ENCODE assay signal across 18 cellular contexts in the genomic region with DNA sequence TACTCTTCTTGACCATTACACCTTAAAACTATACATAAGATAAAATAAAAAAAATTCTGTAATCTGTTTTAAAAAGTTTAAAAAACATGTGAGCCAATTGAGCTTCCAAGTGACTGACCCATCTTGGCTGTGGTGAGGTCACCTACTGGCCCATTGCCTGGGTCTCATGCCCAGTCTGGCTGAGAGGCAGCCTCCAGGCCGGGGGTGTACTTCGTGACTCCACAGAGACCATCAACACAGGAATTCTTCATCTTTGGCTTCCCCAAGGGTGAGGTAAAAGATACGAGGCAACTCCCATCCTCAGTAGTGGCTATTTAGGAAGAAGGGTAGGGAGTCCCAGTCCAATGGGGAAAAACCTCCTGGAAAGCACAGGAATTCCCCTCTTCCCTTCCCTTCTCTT.
DNase-seq lines count a peak whose midpoint lies in the region; TF ChIP-seq lines count a peak whose summit lies in the region.
"Had no signal": no experiment of that assay in that cellular context is flagged by ENCODE, and none has a peak within 500 bp of the region (broad histone marks: within the 10 kb centered on the region; RNA-seq: fewer than 3 reads in every experiment).

No MANE protein-coding gene starts in this region.

- 46 to 84% (median 75%) methylated on average over 3 of the region's 3 CpGs for WGBS in stomach, 5 donors

- H3K4me3 ChIP-seq in stomach = no peak overlapping the region
- H3K4me3 ChIP-seq: cardiac muscle cell, gastroesophageal sphincter, neural progenitor cell, upper lobe of left lung had no signal

- no peaks in the 10 kb centered on the region for H3K36me3 ChIP-seq in stomach
- H3K36me3 ChIP-seq: cardiac muscle cell, gastroesophageal sphincter, neural progenitor cell, upper lobe of left lung had no signal

- no peaks in the 10 kb centered on the region for H3K27me3 ChIP-seq in stomach
- H3K27me3 ChIP-seq: cardiac muscle cell, gastroesophageal sphincter, neural progenitor cell, upper lobe of left lung had no signal

- TF ChIP-seq EP300 in stomach (IDR thresholded peaks at IDR 0.05) = no peak

- TF ChIP-seq CTCF in stomach (IDR thresholded peaks at IDR 0.05) = no peak

- no peak overlapping the region for H3K27ac ChIP-seq in stomach
- H3K27ac ChIP-seq: cardiac muscle cell, gastroesophageal sphincter, neural progenitor cell, upper lobe of left lung had no signal

- no peaks in the 10 kb centered on the region for H3K9me3 ChIP-seq in stomach
- H3K9me3 ChIP-seq: gastroesophageal sphincter, upper lobe of left lung had no signal

- TF ChIP-seq POLR2A in stomach (IDR thresholded peaks at IDR 0.05) = no peak

- H3K4me1 ChIP-seq in stomach = no peaks in the 10 kb centered on the region
- H3K4me1 ChIP-seq: gastroesophageal sphincter, upper lobe of left lung had no signal

- intact Hi-C loops in posterior cingulate gyrus (cut with DNase I) (no loop called here), stomach (cut with DNase I; ENCODE audit: low total_unique reads) (no loop called here)

- DNase-seq in AG20443 (ENCODE audit: low spot score) (peak; percentile 87), NCI-H446 treated with DMSO at 0.1 percent for 48 hours (lab: John Stamatoyannopoulos, UW) (peak; percentile 5), fibroblast of peridontal ligament (ENCODE audit: extremely low read depth) (peak; percentile 77), posterior cingulate gyrus (peak; percentile 51 to 97 (median 79)), stomach (no peak), epidermal melanocyte (ENCODE audit: insufficient read length, low spot score) (no peak), DMS79 (lab: John Stamatoyannopoulos, UW) (no peak), SHP77 (lab: John Stamatoyannopoulos, UW) (no peak)
- DNase-seq: activated CD4-positive, CD25-positive, alpha-beta regulatory T cell treated with anti-CD3 and anti-CD28 coated beads, Interleukin-2, amount 50 U/mL, for 72 hours; activated naive CD4-positive, alpha-beta T cell treated with anti-CD3 and anti-CD28 coated beads for 36 hours; endodermal cell; NCI-H1417 treated with DMSO at 0.1 percent for 48 hours; NCI-H2227 treated with DMSO at 0.1 percent for 48 hours; stimulated activated CD4-positive, alpha-beta T cell treated with anti-CD3 and anti-CD28 coated beads, Interleukin-4, amount 100 ng/mL, for 4 hours; upper lobe of left lung had no signal

Comparison
In these comparisons a context has a peak if more than half of its experiments do, and no peak if none do; other contexts are left out.
1. DNase-seq: peak in AG20443 (single experiment), NCI-H446 treated with DMSO at 0.1 percent for 48 hours (single experiment), fibroblast of peridontal ligament (single experiment) and posterior cingulate gyrus (10 of 10); none in stomach (single experiment), epidermal melanocyte (single experiment), DMS79 (single experiment) and SHP77 (0 of 2).